In genomic region chr2:96071977-96072491, GRCh38 we compare ENCODE assay signal across 4 cellular contexts. TPM values are rescaled to one million over a fixed set of nuclear protein-coding genes. Genes with fewer than 3 reads are reported as not detected.
"Had no signal": no experiment of that assay in that cellular context is flagged by ENCODE, and none has a peak within 500 bp of the region (broad histone marks: within the 10 kb centered on the region; RNA-seq: fewer than 3 reads in every experiment).

No MANE protein-coding gene starts in this region.

RNA-seq across cellular contexts. Expression of gene GPAT2, which starts 37.3 kb away (rescaled TPM):
- total RNA-seq: chondrocyte had no signal

RNA-seq across cellular contexts. Expression of gene ADRA2B, which starts 44.3 kb away (rescaled TPM):
- total RNA-seq: occipital lobe, pulmonary artery endothelial cell had no signal
- polyA plus RNA-seq: naive thymus-derived CD4-positive, alpha-beta T cell had no signal
